31 cellular contexts compared by ENCODE assay signal in the genomic region with DNA sequence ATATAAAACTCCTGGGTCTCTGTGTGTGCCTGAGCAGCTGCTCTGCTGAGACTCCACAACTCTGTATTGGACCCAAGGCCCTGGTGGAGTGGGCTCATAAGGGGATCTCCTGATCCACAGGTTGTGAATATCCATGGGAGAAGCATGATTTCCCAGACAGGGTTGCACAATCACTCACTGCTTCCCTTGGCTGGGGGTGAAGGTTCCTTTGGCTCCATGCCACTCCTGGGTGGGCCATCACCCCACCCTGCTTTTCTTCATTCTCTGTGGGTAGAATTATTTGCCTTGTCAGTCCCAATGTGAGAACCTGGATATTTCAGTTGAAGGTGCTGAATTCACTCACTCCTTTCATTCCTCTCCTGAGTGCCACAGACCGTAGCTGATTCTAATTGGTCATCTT.
"Had no signal": no experiment of that assay in that cellular context is flagged by ENCODE, and none has a peak within 500 bp of the region (broad histone marks: within the 10 kb centered on the region; RNA-seq: fewer than 3 reads in every experiment).

No MANE protein-coding gene starts in this region.

- H3K4me1 ChIP-seq: SJCRH30 had no signal

- H3K36me3 ChIP-seq: brain microvascular endothelial cell, cardiac muscle cell, SJCRH30, WERI-Rb-1 had no signal

- DNase-seq: activated CD4-positive, alpha-beta memory T cell treated with anti-CD3 and anti-CD28 coated beads, Interleukin-2, amount 10 ng/mL, durations not matched to agents 7 days and 5 days; activated CD4-positive, alpha-beta T cell treated with anti-CD3 and anti-CD28 coated beads for 1 hour; activated CD4-positive, alpha-beta T cell treated with anti-CD3 and anti-CD28 coated beads for 48 hours; activated CD4-positive, CD25-positive, alpha-beta regulatory T cell; activated CD8-positive, alpha-beta memory T cell treated with anti-CD3 and anti-CD28 coated beads for 24 hours; activated CD8-positive, alpha-beta memory T cell treated with anti-CD3 and anti-CD28 coated beads, Interleukin-2, amount 10 ng/mL, durations not matched to agents 7 days and 5 days; activated CD8-positive, alpha-beta memory T cell treated with anti-CD3 and anti-CD28 coated beads, Interleukin-2, amount 50 U/mL, for 48 hours; activated effector memory CD4-positive, alpha-beta T cell treated with Interleukin-2 at 50 U/mL for 16 hours; activated naive CD4-positive, alpha-beta T cell treated with anti-CD3 and anti-CD28 coated beads, Interleukin-2, amount 10 ng/mL, durations not matched to agents 7 days and 5 days; activated naive CD8-positive, alpha-beta T cell treated with anti-CD3 and anti-CD28 coated beads, Interleukin-2, amount 50 U/mL, for 24 hours; activated T-cell treated with anti-CD3 and anti-CD28 coated beads, Interleukin-2, amount 50 U/mL, for 48 hours; amniotic stem cell; aorta; brain microvascular endothelial cell; Kasumi-1; KG1; MM.1S; MV-4-11; NCI-H1092; NCI-H1436 treated with DMSO at 0.1 percent for 48 hours; NCI-H1694 treated with DMSO at 0.1 percent for 48 hours; NCI-H2029; NCI-H345; NCI-H524 treated with DMSO at 0.1 percent for 48 hours; SHP77; SJCRH30; T1000; WERI-Rb-1 had no signal

- H3K27me3 ChIP-seq: brain microvascular endothelial cell, cardiac muscle cell, SJCRH30 had no signal

- ATAC-seq: activated CD8-positive, alpha-beta memory T cell treated with anti-CD3 and anti-CD28 coated beads, Interleukin-2, amount 10 ng/mL, durations not matched to agents 7 days and 5 days; activated naive CD8-positive, alpha-beta T cell treated with anti-CD3 and anti-CD28 coated beads, Interleukin-2, amount 50 U/mL, for 24 hours; Panc1 had no signal

- H3K27ac ChIP-seq: brain microvascular endothelial cell, cardiac muscle cell, SJCRH30, SK-N-MC, WERI-Rb-1 had no signal

- H3K9me3 ChIP-seq: SJCRH30 had no signal

- H3K4me3 ChIP-seq: cardiac muscle cell, SJCRH30, SK-N-MC had no signal
